27 cellular contexts compared by ENCODE assay signal in the genomic region with DNA sequence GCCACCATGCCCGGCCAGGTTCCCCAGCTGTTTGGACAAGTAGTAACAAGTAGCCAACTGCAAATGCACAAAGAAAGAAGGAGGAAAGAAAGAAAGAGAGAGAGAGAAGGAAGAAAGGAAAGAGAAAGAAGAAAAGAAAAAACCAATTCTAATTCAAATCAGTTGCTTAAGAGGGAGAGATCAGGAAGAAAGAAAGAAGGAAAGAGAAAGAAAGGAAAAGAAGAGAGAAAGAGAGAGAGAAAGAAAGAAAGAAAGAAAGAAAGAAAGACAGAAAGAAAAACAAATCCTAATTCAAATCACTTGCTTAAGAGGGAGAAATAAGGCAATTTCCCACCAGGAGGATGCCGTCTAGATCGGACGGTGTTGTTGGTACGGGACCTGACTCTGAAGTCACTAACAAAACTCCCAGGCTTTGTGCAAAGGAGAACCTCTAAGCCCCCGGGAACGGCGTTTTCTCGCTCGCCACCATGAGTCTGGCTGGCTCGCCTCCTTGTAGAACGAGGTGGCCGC.
DNase-seq lines count a peak whose midpoint lies in the region; ATAC-seq, FAIRE-seq and TF ChIP-seq lines count a peak whose summit lies in the region.
"Had no signal": no experiment of that assay in that cellular context is flagged by ENCODE, and none has a peak within 500 bp of the region (broad histone marks: within the 10 kb centered on the region; RNA-seq: fewer than 3 reads in every experiment).

No MANE protein-coding gene starts in this region.

- no peak for TF ChIP-seq RAD21 in H1 (IDR thresholded peaks at IDR 0.05 in 1 of 2, conservative IDR thresholded peaks at IDR 0.05 in 1 of 2; ENCODE audit: low read depth in 2 of 2, low read length in 2 of 2)

- H3K56ac ChIP-seq in H1 (replicated peaks; ENCODE audit: insufficient read length, low read depth, low read length), result no peak overlapping the region

- no peak overlapping the region for H2BK12ac ChIP-seq in H1 (ENCODE audit: low read depth, low read length)

- CTCF ChIA-PET in activated CD4-positive, alpha-beta T cell treated with anti-CD3 and anti-CD28 coated beads for 36 hours (lab: Charles Lee), result no interaction called here
- CTCF ChIA-PET in HEK293 (lab: Yijun Ruan, JAX), result no interaction called here
- CTCF ChIA-PET in H1 (lab: Charles Lee; ENCODE audit: partially characterized antibody), result no interaction called here

- H3K36me3 Mint-ChIP-seq in activated CD4-positive, alpha-beta T cell treated with anti-CD3 and anti-CD28 coated beads for 36 hours (ENCODE audit: low read depth), result no peaks in the 10 kb centered on the region
- no peaks in the 10 kb centered on the region for H3K36me3 Mint-ChIP-seq in activated CD4-positive, alpha-beta T cell treated with anti-CD3 and anti-CD28 coated beads, Interleukin-2, amount 10 ng/mL, durations not matched to agents 24 days and 14 days (ENCODE audit: low read depth)
- H3K36me3 Mint-ChIP-seq: CD14-positive monocyte had no signal

- H3K36me3 ChIP-seq in HEK293 (ENCODE audit: control insufficient read depth in 2 of 2, insufficient read depth in 1 of 2, low read length in 2 of 2), result no peaks in the 10 kb centered on the region
- H3K36me3 ChIP-seq in H1 (ENCODE audit: control insufficient read depth in 2 of 4, insufficient read depth in 4 of 4, low read length in 3 of 4), result no peaks in the 10 kb centered on the region
- H3K36me3 ChIP-seq: BE2C had no signal

- no peak overlapping the region for H2BK20ac ChIP-seq in H1 (ENCODE audit: low read length)

- H4K20me1 ChIP-seq in H1 (replicated peaks in 1 of 2; ENCODE audit: control insufficient read depth in 1 of 2, insufficient read depth in 2 of 2, low read length in 2 of 2), result no peaks in the 10 kb centered on the region

- H3K4ac ChIP-seq in H1 (replicated peaks; ENCODE audit: insufficient read length, low read depth, low read length), result no peak overlapping the region

- TF ChIP-seq EP300 in H1 (IDR thresholded peaks at IDR 0.05; ENCODE audit: borderline replicate concordance in 1 of 2, low read depth in 2 of 2, low read length in 2 of 2), result no peak

- H2BK15ac ChIP-seq in H1 (ENCODE audit: low read length), result no peak overlapping the region

- no peak overlapping the region for H3K4me2 ChIP-seq in H1 (ENCODE audit: insufficient read depth in 1 of 2, low read depth in 2 of 2, low read length in 2 of 2)

- no peak overlapping the region for H3K23ac ChIP-seq in H1 (ENCODE audit: insufficient read length)

- no peaks in the 10 kb centered on the region for H3K4me1 Mint-ChIP-seq in activated CD4-positive, alpha-beta T cell treated with anti-CD3 and anti-CD28 coated beads for 36 hours
- no peaks in the 10 kb centered on the region for H3K4me1 Mint-ChIP-seq in activated CD4-positive, alpha-beta T cell treated with anti-CD3 and anti-CD28 coated beads, Interleukin-2, amount 10 ng/mL, durations not matched to agents 24 days and 14 days
- H3K4me1 Mint-ChIP-seq: CD14-positive monocyte had no signal

- H3K27me3 ChIP-seq in H1 (replicated peaks in 1 of 4; ENCODE audit: control insufficient read depth in 3 of 4, extremely low read depth in 1 of 4, insufficient read depth in 3 of 4, low read length in 3 of 4), result no peaks in the 10 kb centered on the region; a peak in 1 of 7 replicates
- H3K27me3 ChIP-seq: BE2C had no signal

- no peak overlapping the region for H4K5ac ChIP-seq in H1 (ENCODE audit: insufficient read length, low read depth, low read length)

- H3K27ac ChIP-seq in HEK293 (ENCODE audit: extremely low read depth, low read depth, low read length) (no peak overlapping the region), H1 (ENCODE audit: low read depth, low read length) (no peak overlapping the region)
- H3K27ac ChIP-seq: 22Rv1, GM23248 had no signal

- no peak for TF ChIP-seq POLR2A in H1 (IDR thresholded peaks at IDR 0.05; ENCODE audit: control extremely low read depth in 1 of 2, low read depth in 2 of 2, low read length in 2 of 2)

- H3K14ac ChIP-seq in H1 (ENCODE audit: insufficient read length), result no peak overlapping the region

- H2BK120ac ChIP-seq in H1 (replicated peaks; ENCODE audit: low read depth, low read length), result no peak overlapping the region

- intact Hi-C loops in activated CD4-positive, alpha-beta T cell treated with anti-CD3 and anti-CD28 coated beads for 36 hours (cut with DNase I, micrococcal nuclease), result no loop called here
- intact Hi-C loops in activated CD4-positive, alpha-beta T cell treated with anti-CD3 and anti-CD28 coated beads, Interleukin-2, amount 10 ng/mL, durations not matched to agents 24 days and 14 days (cut with micrococcal nuclease), result no loop called here

- no peak for ATAC-seq in activated CD4-positive, alpha-beta T cell treated with anti-CD3 and anti-CD28 coated beads for 36 hours
- ATAC-seq in HG02588 (IDR thresholded peaks at IDR 0.05; ENCODE audit: unreplicated experiment), result no peak
- ATAC-seq in esophagus mucosa, result no peak
- ATAC-seq: HepG2, SK-N-SH treated with all-trans-retinoic acid at 6 μM for 48 hours had no signal

- POLR2A ChIA-PET in activated CD4-positive, alpha-beta T cell treated with anti-CD3 and anti-CD28 coated beads for 36 hours (lab: Charles Lee), result no interaction called here
- POLR2A ChIA-PET in HEK293 (lab: Yijun Ruan, JAX) (no interaction called here), H1 (lab: Charles Lee; ENCODE audit: partially characterized antibody) (no interaction called here)

- H3K79me2 ChIP-seq in H1 (ENCODE audit: control insufficient read depth in 1 of 2, insufficient read depth in 2 of 2, low read length in 2 of 2), result no peaks in the 10 kb centered on the region

- TF ChIP-seq CTCF in HEK293 (tag by site-specific recombination; IDR thresholded peaks at IDR 0.05) (no peak), H1 (IDR thresholded peaks at IDR 0.05; ENCODE audit: control extremely low read depth in 1 of 3, insufficient read depth in 1 of 3, low read depth in 1 of 3, low read length in 3 of 3) (no peak)

- H4K8ac ChIP-seq in H1 (ENCODE audit: extremely low read depth, insufficient read depth, low read length), result no peak overlapping the region

- peak overlapping the region; percentile 60; the same call in 1 of the 2 replicates for H2AK5ac ChIP-seq in H1 (ENCODE audit: low read depth, low read length)

- no peak overlapping the region for H3K4me3 Mint-ChIP-seq in activated CD4-positive, alpha-beta T cell treated with anti-CD3 and anti-CD28 coated beads for 36 hours
- H3K4me3 Mint-ChIP-seq in activated CD4-positive, alpha-beta T cell treated with anti-CD3 and anti-CD28 coated beads, Interleukin-2, amount 10 ng/mL, durations not matched to agents 24 days and 14 days, result no peak overlapping the region
- H3K4me3 Mint-ChIP-seq: CD14-positive monocyte had no signal

- 79% methylated on average over 13 of the region's 13 CpGs; no CpG with 5 or more reads in 1 of the 2 experiments for WGBS in H1 (ENCODE audit: extremely low coverage in 1 of 2, insufficient coverage in 1 of 2, insufficient read length in 1 of 2, insufficient replicate concordance in 2 of 2, low coverage in 1 of 2, low lambda C conversion rate in 2 of 2, missing lambda C conversion rate in 1 of 2), 2 experiments

- H3K9ac ChIP-seq in H1 (replicated peaks in 1 of 4; ENCODE audit: extremely low read depth in 1 of 4, low read depth in 3 of 4, low read length in 3 of 4), result no peak overlapping the region
- H3K9ac ChIP-seq: GM23248 had no signal

- FAIRE-seq in H1 (lab: Jason Lieb, UNC) (no peak), urothelium cell line (lab: Jason Lieb, UNC) (no peak)
- FAIRE-seq: HepG2, RCC 7860 had no signal

- H2AFZ ChIP-seq in H1 (ENCODE audit: low read length), result 0 out of 2 replicates have a peak overlapping the region, but pooled peaks have one; percentile 68
- H2AFZ ChIP-seq: GM23248 had no signal

- no peaks in the 10 kb centered on the region; the same call in 1 of the 2 replicates for H3K23me2 ChIP-seq in H1 (ENCODE audit: low read depth, low read length)

- peak; percentile 27 for DNase-seq in activated CD4-positive, alpha-beta T cell treated with anti-CD3 and anti-CD28 coated beads for 36 hours
- DNase-seq in activated CD4-positive, alpha-beta T cell treated with anti-CD3 and anti-CD28 coated beads, Interleukin-2, amount 10 ng/mL, durations not matched to agents 24 days and 14 days, result no peak
- DNase-seq in H1 (ENCODE audit: low read depth in 1 of 2, low spot score in 2 of 2) (no peak), urothelium cell line (ENCODE audit: low spot score) (peak; percentile 12), putamen (ENCODE audit: low spot score) (no peak)
- DNase-seq: ACHN, BE2C, DMS153, DND-41, GM23248, HCEC 1CT, Kasumi-1, NCI-H1092 treated with DMSO at 0.1 percent for 48 hours, NCI-H1436, NCI-H187, NCI-H2171 treated with DMSO at 0.1 percent for 48 hours, NCI-H446, NCI-H524 treated with DMSO at 0.1 percent for 48 hours, NCI-H774 had no signal

- H3K9me3 ChIP-seq in HEK293 (ENCODE audit: control insufficient read depth, insufficient read depth, low read depth, low read length) (no peaks in the 10 kb centered on the region), H1 (ENCODE audit: insufficient read depth in 2 of 2, low read depth in 1 of 2, low read length in 1 of 2) (no peaks in the 10 kb centered on the region)
- H3K9me3 ChIP-seq: BE2C had no signal

- no peak overlapping the region; the same call in 1 of the 2 replicates for H2BK5ac ChIP-seq in H1 (ENCODE audit: low read depth, low read length)

- H3K4me1 ChIP-seq in HEK293 (ENCODE audit: control insufficient read depth, insufficient read depth, low read length) (no peaks in the 10 kb centered on the region), H1 (replicated peaks in 1 of 4; ENCODE audit: control insufficient read depth in 3 of 4, insufficient read depth in 4 of 4, low read length in 3 of 4) (0 out of 7 replicates have a peak, but pooled peaks cover 0 to 3% (median 0%) of the 10 kb centered on the region in 4 experiments)
- H3K4me1 ChIP-seq: BE2C had no signal

- no peak overlapping the region for H4K91ac ChIP-seq in H1 (replicated peaks; ENCODE audit: insufficient read length, low read length)

- no peak overlapping the region for H3K27ac Mint-ChIP-seq in activated CD4-positive, alpha-beta T cell treated with anti-CD3 and anti-CD28 coated beads for 36 hours
- no peak overlapping the region for H3K27ac Mint-ChIP-seq in activated CD4-positive, alpha-beta T cell treated with anti-CD3 and anti-CD28 coated beads, Interleukin-2, amount 10 ng/mL, durations not matched to agents 24 days and 14 days
- H3K27ac Mint-ChIP-seq: CD14-positive monocyte had no signal

- peak overlapping the region; percentile 24 for H3K4me3 ChIP-seq in HEK293 (ENCODE audit: low read depth, low read length)
- H3K4me3 ChIP-seq in H1 (ENCODE audit: extremely low read depth in 1 of 4, insufficient read depth in 2 of 4, low read depth in 3 of 4, low read length in 4 of 4), result no peak overlapping the region
- H3K4me3 ChIP-seq: GM23248 had no signal

- no peak overlapping the region for H3K18ac ChIP-seq in H1 (ENCODE audit: extremely low read depth, low read length)

- no peaks in the 10 kb centered on the region for H3K79me1 ChIP-seq in H1 (ENCODE audit: low read depth, low read length)

- no peaks in the 10 kb centered on the region for H3K9me3 Mint-ChIP-seq in activated CD4-positive, alpha-beta T cell treated with anti-CD3 and anti-CD28 coated beads for 36 hours (ENCODE audit: low read depth)
- H3K9me3 Mint-ChIP-seq in activated CD4-positive, alpha-beta T cell treated with anti-CD3 and anti-CD28 coated beads, Interleukin-2, amount 10 ng/mL, durations not matched to agents 24 days and 14 days, result peaks cover 3% of the 10 kb centered on the region

- no peaks in the 10 kb centered on the region for H3K27me3 Mint-ChIP-seq in activated CD4-positive, alpha-beta T cell treated with anti-CD3 and anti-CD28 coated beads for 36 hours
- H3K27me3 Mint-ChIP-seq in activated CD4-positive, alpha-beta T cell treated with anti-CD3 and anti-CD28 coated beads, Interleukin-2, amount 10 ng/mL, durations not matched to agents 24 days and 14 days, result no peaks in the 10 kb centered on the region

Comparison
In these comparisons a context has a peak if more than half of its experiments do, and no peak if none do; other contexts are left out.
1. DNase-seq: peak in activated CD4-positive, alpha-beta T cell treated with anti-CD3 and anti-CD28 coated beads for 36 hours (single experiment) and urothelium cell line (single experiment); none in activated CD4-positive, alpha-beta T cell treated with anti-CD3 and anti-CD28 coated beads, Interleukin-2, amount 10 ng/mL, durations not matched to agents 24 days and 14 days (single experiment), H1 (0 of 2) and putamen (single experiment).